In the genomic region with DNA sequence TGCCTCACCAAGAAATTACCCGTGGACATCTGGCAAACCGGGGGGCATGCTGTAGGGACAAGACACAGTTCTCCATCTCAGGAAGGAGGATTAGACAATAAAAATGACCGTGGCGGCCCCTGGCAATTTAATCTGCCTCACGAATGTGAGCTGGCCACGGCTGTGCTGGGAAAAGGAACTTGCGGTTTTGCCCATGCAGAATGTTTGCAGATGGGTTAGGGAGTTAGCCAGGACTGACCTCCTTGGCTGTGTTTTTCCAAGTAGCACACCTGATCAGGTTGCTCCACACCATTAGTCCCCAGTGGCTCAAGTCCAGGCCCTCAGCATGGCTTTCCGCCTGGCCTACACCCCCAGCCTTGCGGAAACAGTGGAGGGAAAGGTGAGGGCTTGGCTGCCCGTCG, we compare ENCODE assay signal across 8 cellular contexts. TPM values are rescaled to one million over a fixed set of nuclear protein-coding genes. Genes with fewer than 3 reads are reported as not detected.
A peak's percentile ranks its signal among the peaks of the same experiment; 100 is the strongest.
DNase-seq lines count a peak whose midpoint lies in the region; ATAC-seq and TF ChIP-seq lines count a peak whose summit lies in the region.

No MANE protein-coding gene starts in this region.

- intact Hi-C loops in Panc1 (cut with micrococcal nuclease; ENCODE audit: unreplicated experiment): no loop called here
- intact Hi-C loops in sciatic nerve (cut with DNase I): loop anchor here (5.0 kb wide), 1 partner anchor 1320 kb away; no protein-coding TSS in a partner anchor
- intact Hi-C loops in activated naive CD4-positive, alpha-beta T cell treated with anti-CD3 and anti-CD28 coated beads for 36 hours (cut with micrococcal nuclease): no loop called here

- H3K4me1 ChIP-seq in Panc1 (ENCODE audit: control insufficient read depth, insufficient read depth, low read length): peaks cover 67% of the 10 kb centered on the region
- H3K4me1 ChIP-seq in foreskin keratinocyte: peaks cover 48% of the 10 kb centered on the region

- CTCF ChIA-PET in Panc1 (lab: Charles Lee): interaction anchor here (0.7 kb wide), 1 partner anchor 219 kb away, joined by 3 read pairs; no protein-coding TSS in a partner anchor
- CTCF ChIA-PET in activated naive CD4-positive, alpha-beta T cell treated with anti-CD3 and anti-CD28 coated beads for 36 hours (lab: Charles Lee): interaction anchor here (1.0 kb wide), 1 partner anchor 8 kb away, joined by 3 read pairs; no protein-coding TSS in a partner anchor

- H3K36me3 Mint-ChIP-seq in activated naive CD4-positive, alpha-beta T cell treated with anti-CD3 and anti-CD28 coated beads for 36 hours (ENCODE audit: low read depth): peaks cover 34% of the 10 kb centered on the region

- in situ Hi-C loops in Panc1 (cut with HindIII; ENCODE audit: low pct_unique_long_range_greater_than_20kb, low sequenced_read_pairs): no loop called here

- no peaks in the 10 kb centered on the region for H3K27me3 Mint-ChIP-seq in activated naive CD4-positive, alpha-beta T cell treated with anti-CD3 and anti-CD28 coated beads for 36 hours (ENCODE audit: low read depth)

- TF ChIP-seq CTCF in Panc1 (IDR thresholded peaks at IDR 0.05): no peak
- no peak for TF ChIP-seq CTCF in foreskin keratinocyte (conservative IDR thresholded peaks at IDR 0.05)

- peak; percentile 82 for ATAC-seq in Panc1
- ATAC-seq in foreskin keratinocyte: peak; percentile 10
- no peak for ATAC-seq in HG02678 (IDR thresholded peaks at IDR 0.05; ENCODE audit: unreplicated experiment)
- no peak for ATAC-seq in sciatic nerve

- H3K4me1 Mint-ChIP-seq in activated naive CD4-positive, alpha-beta T cell treated with anti-CD3 and anti-CD28 coated beads for 36 hours (ENCODE audit: low read depth): peaks cover 33% of the 10 kb centered on the region

- H3K27me3 ChIP-seq in Panc1 (ENCODE audit: control insufficient read depth, insufficient read depth, low read length) (no peaks in the 10 kb centered on the region), foreskin keratinocyte (no peaks in the 10 kb centered on the region)

- no peaks in the 10 kb centered on the region for H3K9me3 ChIP-seq in Panc1 (ENCODE audit: control insufficient read depth, insufficient read depth, low read depth, low read length)

- no peaks in the 10 kb centered on the region for H3K9me3 Mint-ChIP-seq in activated naive CD4-positive, alpha-beta T cell treated with anti-CD3 and anti-CD28 coated beads for 36 hours

- H3K27ac Mint-ChIP-seq in activated naive CD4-positive, alpha-beta T cell treated with anti-CD3 and anti-CD28 coated beads for 36 hours: no peak overlapping the region

- BruUV-seq in Panc1 (replicated peaks; lab: Mats Ljungman, UMichigan): TSS peak; percentile 34

- peak; percentile 87 for DNase-seq in GF-D8 (lab: John Stamatoyannopoulos, UW)
- DNase-seq in Panc1 (ENCODE audit: low read depth, low spot score): peak; percentile 74
- no peak for DNase-seq in foreskin keratinocyte
- no peak for DNase-seq in sciatic nerve (ENCODE audit: low spot score)
- DNase-seq in middle frontal gyrus (ENCODE audit: extremely low spot score, low spot score): no peak
- no peak for DNase-seq in activated naive CD4-positive, alpha-beta T cell treated with anti-CD3 and anti-CD28 coated beads for 36 hours

- no peak overlapping the region for H3K4me3 Mint-ChIP-seq in activated naive CD4-positive, alpha-beta T cell treated with anti-CD3 and anti-CD28 coated beads for 36 hours

- POLR2A ChIA-PET in Panc1 (lab: Charles Lee): interaction anchor here (0.9 kb wide), 1 partner anchor 12 kb away, joined by 6 read pairs; no protein-coding TSS in a partner anchor

- H3K36me3 ChIP-seq in Panc1 (ENCODE audit: control insufficient read depth, insufficient read depth, low read length): no peaks in the 10 kb centered on the region

- H3K27ac ChIP-seq in Panc1 (ENCODE audit: low read length) (peak overlapping the region; percentile 86), foreskin keratinocyte (peak overlapping the region; percentile 96), skin epidermis (peak overlapping the region in 20 of 21 experiments; percentile 32 to 83 (median 74))

- peak overlapping the region in 1 of 2 experiments; percentile 35; a peak in 2 of 4 replicates for H3K4me3 ChIP-seq in Panc1 (ENCODE audit: low read depth in 2 of 2, low read length in 2 of 2)
- no peak overlapping the region for H3K4me3 ChIP-seq in skin epidermis

RNA-seq across cellular contexts. Expression of gene TPCN1, which starts 20.8 kb away (rescaled TPM):
- total RNA-seq in Panc1 (2021; ENCODE audit: unreplicated experiment) (75.2 TPM), foreskin keratinocyte (14.3 and 15.9 TPM in 2 replicates), sciatic nerve (90.6 TPM)
- 94.6 TPM for polyA plus RNA-seq in Panc1 (2012; ENCODE audit: insufficient read length)
- polyA plus RNA-seq in foreskin keratinocyte: 8.9 and 10.5 TPM in 2 replicates
- total RNA-seq in activated naive CD4-positive, alpha-beta T cell treated with anti-CD3 and anti-CD28 coated beads for 36 hours: 10 to 100 TPM; 47.3 to 49.2 TPM

RNA-seq across cellular contexts. Expression of gene RITA1, which starts 56.5 kb away (rescaled TPM):
- 41.0 TPM for total RNA-seq in Panc1 (2021; ENCODE audit: unreplicated experiment)
- polyA plus RNA-seq in Panc1 (2012; ENCODE audit: insufficient read length): 45.7 TPM
- 24.3 and 27.0 TPM in 2 replicates for total RNA-seq in foreskin keratinocyte
- 26.3 and 27.2 TPM in 2 replicates for polyA plus RNA-seq in foreskin keratinocyte
- total RNA-seq in sciatic nerve: 7.8 TPM
- total RNA-seq in activated naive CD4-positive, alpha-beta T cell treated with anti-CD3 and anti-CD28 coated beads for 36 hours: 10 to 100 TPM; 14.0 to 16.1 TPM

RNA-seq across cellular contexts. Expression of gene DDX54, which starts 56.7 kb away (rescaled TPM):
- 101 TPM for total RNA-seq in Panc1 (2021; ENCODE audit: unreplicated experiment)
- polyA plus RNA-seq in Panc1 (2012; ENCODE audit: insufficient read length): 156 TPM
- total RNA-seq in foreskin keratinocyte: 64.7 and 66.8 TPM in 2 replicates
- 95.1 and 95.8 TPM in 2 replicates for polyA plus RNA-seq in foreskin keratinocyte
- total RNA-seq in sciatic nerve: 43.9 TPM
- total RNA-seq in activated naive CD4-positive, alpha-beta T cell treated with anti-CD3 and anti-CD28 coated beads for 36 hours: 100 to 1,000 TPM; 114 to 116 TPM

Comparison
In these comparisons a context has a peak if more than half of its experiments do, and no peak if none do; other contexts are left out.
1. DNase-seq: peak in GF-D8 (single experiment) and Panc1 (single experiment); none in foreskin keratinocyte (0 of 2), sciatic nerve (single experiment), middle frontal gyrus (single experiment) and activated naive CD4-positive, alpha-beta T cell treated with anti-CD3 and anti-CD28 coated beads for 36 hours (single experiment).
2. ATAC-seq: peak in Panc1 (single experiment) and foreskin keratinocyte (single experiment); none in HG02678 (single experiment) and sciatic nerve (single experiment).
3. Peak in every context shown above with its lines, with median percentiles within 50 percentile points of each other: H3K27ac ChIP-seq.